8 cellular contexts compared by ENCODE assay signal in the genomic region with DNA sequence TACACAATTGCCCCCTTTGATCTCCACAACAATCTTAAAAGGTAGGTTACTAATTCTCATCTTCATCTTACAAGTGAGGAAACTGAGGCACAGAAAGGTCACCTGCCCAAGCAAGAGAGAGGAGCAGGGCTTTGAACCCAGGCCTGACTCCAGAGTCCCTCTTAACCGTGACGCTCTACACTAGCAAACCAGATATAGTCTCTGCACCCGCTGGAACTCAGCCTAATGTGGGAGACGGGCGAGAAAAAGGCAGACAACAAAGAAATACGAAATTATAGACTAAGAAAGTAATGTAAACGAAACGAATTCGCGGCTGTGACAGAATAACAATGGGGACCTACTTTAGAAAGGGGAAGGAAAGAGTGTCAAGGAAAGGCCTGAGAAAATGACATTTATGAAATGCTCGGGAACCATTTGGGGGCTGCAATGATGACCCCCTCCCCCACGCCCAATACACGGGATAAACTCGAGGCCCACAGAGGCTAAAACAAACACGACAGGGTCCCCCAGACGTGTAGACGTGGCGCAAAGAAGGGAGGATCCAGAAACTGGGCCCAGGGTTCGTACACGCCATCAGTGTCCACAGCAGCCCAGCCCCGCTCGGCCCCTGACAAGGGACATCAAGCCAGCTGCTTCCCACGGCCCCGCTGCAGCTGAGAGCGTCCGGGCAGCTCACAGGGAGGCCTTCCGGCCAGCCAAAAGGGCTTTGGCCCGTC. TPM values are rescaled to one million over a fixed set of nuclear protein-coding genes. Genes with fewer than 3 reads are reported as not detected.
DNase-seq lines count a peak whose midpoint lies in the region; ATAC-seq, FAIRE-seq and TF ChIP-seq lines count a peak whose summit lies in the region.

No MANE protein-coding gene starts in this region.

- no peaks in the 10 kb centered on the region for H3K9me3 Mint-ChIP-seq in naive thymus-derived CD8-positive, alpha-beta T cell

- peak overlapping the region; percentile 78 to 96 (median 90) for H3K27ac Mint-ChIP-seq in naive thymus-derived CD8-positive, alpha-beta T cell

- peaks cover 4 to 53% (median 40%) of the 10 kb centered on the region in 12 donors for H3K4me1 ChIP-seq in heart left ventricle

- no peaks in the 10 kb centered on the region for H3K27me3 Mint-ChIP-seq in naive thymus-derived CD8-positive, alpha-beta T cell

- POLR2A ChIA-PET in naive thymus-derived CD8-positive, alpha-beta T cell (lab: Charles Lee): interaction anchor here (0.5 to 2.2 kb wide), 7 partner anchors 17 to 650 kb away, joined by 3 to 6 read pairs (median 3); a partner anchor contains a TSS

- H3K36me3 ChIP-seq in heart left ventricle: peaks cover 0 to 15% (median 9%) of the 10 kb centered on the region in 9 donors

- TF ChIP-seq POLR2A in heart left ventricle (IDR thresholded peaks at IDR 0.05): no peak

- TF ChIP-seq CTCF in heart left ventricle (IDR thresholded peaks at IDR 0.05): no peak

- H3K4me3 ChIP-seq in heart left ventricle: peak overlapping the region; percentile 68 to 97 (median 84)

- intact Hi-C loops in heart left ventricle (cut with DNase I) (loop anchor here in 7 of 10 donors (2.0 to 10.0 kb wide), 9 partner anchors 55 to 257 kb away; a partner anchor contains a TSS), Right ventricle myocardium inferior (cut with DNase I) (loop anchor here (5.0 kb wide), 3 partner anchors 40 to 220 kb away; a partner anchor contains a TSS)

- no peaks in the 10 kb centered on the region for H3K27me3 ChIP-seq in heart left ventricle

- H3K27ac ChIP-seq in heart left ventricle: peak overlapping the region; percentile 76 to 97 (median 92)

- no peak for ATAC-seq in heart left ventricle
- ATAC-seq in Right ventricle myocardium inferior: no peak
- peak; percentile 28 for ATAC-seq in HG03064 (IDR thresholded peaks at IDR 0.05; ENCODE audit: low read depth, unreplicated experiment)
- ATAC-seq in SK-N-SH treated with all-trans-retinoic acid at 6 μM for 48 hours: peak; percentile 68
- peak; percentile 15 for ATAC-seq in naive thymus-derived CD8-positive, alpha-beta T cell

- no peaks in the 10 kb centered on the region for H3K9me3 ChIP-seq in heart left ventricle

- DNase-seq in heart left ventricle: peak in 3 of 5 donors; percentile 74 to 88 (median 83)
- no peak for DNase-seq in Right ventricle myocardium inferior (ENCODE audit: missing footprints)
- peak; percentile 18 for DNase-seq in epidermal melanocyte (ENCODE audit: insufficient read length, low spot score)
- DNase-seq in naive thymus-derived CD8-positive, alpha-beta T cell: peak in 2 of 10 donors; percentile 10 to 13
- no peak for DNase-seq in RCC 7860 (ENCODE audit: low spot score)
- no peak for DNase-seq in hippocampal formation (lab: John Stamatoyannopoulos, UW)

- H3K4me3 Mint-ChIP-seq in naive thymus-derived CD8-positive, alpha-beta T cell: peak overlapping the region; percentile 85 to 96 (median 90)

- H3K36me3 Mint-ChIP-seq in naive thymus-derived CD8-positive, alpha-beta T cell: peaks cover 0 to 15% (median 0%) of the 10 kb centered on the region in 3 donors

- FAIRE-seq in RCC 7860 (lab: Jason Lieb, UNC): no peak

- peaks cover 26 to 60% (median 51%) of the 10 kb centered on the region in 4 donors for H3K4me1 Mint-ChIP-seq in naive thymus-derived CD8-positive, alpha-beta T cell

- 0 to 1% (median 1%) methylated on average over 22 to 28 of the region's 28 CpGs for WGBS in heart left ventricle, 4 donors

TF ChIP-seq in SK-N-SH treated with all-trans-retinoic acid at 6 μM for 48 hours, 23 proteins besides CTCF, POLR2A, EP300 and RAD21 (continues in another document):
- TF ChIP-seq, protein P1, sequence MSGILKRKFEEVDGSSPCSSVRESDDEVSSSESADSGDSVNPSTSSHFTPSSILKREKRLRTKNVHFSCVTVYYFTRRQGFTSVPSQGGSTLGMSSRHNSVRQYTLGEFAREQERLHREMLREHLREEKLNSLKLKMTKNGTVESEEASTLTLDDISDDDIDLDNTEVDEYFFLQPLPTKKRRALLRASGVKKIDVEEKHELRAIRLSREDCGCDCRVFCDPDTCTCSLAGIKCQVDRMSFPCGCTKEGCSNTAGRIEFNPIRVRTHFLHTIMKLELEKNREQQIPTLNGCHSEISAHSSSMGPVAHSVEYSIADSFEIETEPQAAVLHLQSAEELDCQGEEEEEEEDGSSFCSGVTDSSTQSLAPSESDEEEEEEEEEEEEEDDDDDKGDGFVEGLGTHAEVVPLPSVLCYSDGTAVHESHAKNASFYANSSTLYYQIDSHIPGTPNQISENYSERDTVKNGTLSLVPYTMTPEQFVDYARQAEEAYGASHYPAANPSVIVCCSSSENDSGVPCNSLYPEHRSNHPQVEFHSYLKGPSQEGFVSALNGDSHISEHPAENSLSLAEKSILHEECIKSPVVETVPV (CRISPR knock-in tag; IDR thresholded peaks at IDR 0.05): no peak
- TF ChIP-seq ZNF565 (CRISPR knock-in tag; conservative IDR thresholded peaks at IDR 0.05; ENCODE audit: low read depth) (no peak), CSDC2 (CRISPR knock-in tag; IDR thresholded peaks at IDR 0.05) (no peak), OSR1 (CRISPR knock-in tag; IDR thresholded peaks at IDR 0.05) (no peak), PPARA (CRISPR knock-in tag; IDR thresholded peaks at IDR 0.05; ENCODE audit: borderline replicate concordance) (no peak), ESRRG (CRISPR knock-in tag; IDR thresholded peaks at IDR 0.05) (no peak), BACH2 (CRISPR knock-in tag; IDR thresholded peaks at IDR 0.05; ENCODE audit: borderline replicate concordance) (no peak), ZC3H10 (CRISPR knock-in tag; IDR thresholded peaks at IDR 0.05) (no peak), ISL1 (CRISPR knock-in tag; IDR thresholded peaks at IDR 0.05) (no peak), ZNF70 (CRISPR knock-in tag; IDR thresholded peaks at IDR 0.05) (no peak), GLIS3 (CRISPR knock-in tag; IDR thresholded peaks at IDR 0.05) (no peak), ZFP30 (CRISPR knock-in tag; IDR thresholded peaks at IDR 0.05) (no peak)
- TF ChIP-seq, protein P2, sequence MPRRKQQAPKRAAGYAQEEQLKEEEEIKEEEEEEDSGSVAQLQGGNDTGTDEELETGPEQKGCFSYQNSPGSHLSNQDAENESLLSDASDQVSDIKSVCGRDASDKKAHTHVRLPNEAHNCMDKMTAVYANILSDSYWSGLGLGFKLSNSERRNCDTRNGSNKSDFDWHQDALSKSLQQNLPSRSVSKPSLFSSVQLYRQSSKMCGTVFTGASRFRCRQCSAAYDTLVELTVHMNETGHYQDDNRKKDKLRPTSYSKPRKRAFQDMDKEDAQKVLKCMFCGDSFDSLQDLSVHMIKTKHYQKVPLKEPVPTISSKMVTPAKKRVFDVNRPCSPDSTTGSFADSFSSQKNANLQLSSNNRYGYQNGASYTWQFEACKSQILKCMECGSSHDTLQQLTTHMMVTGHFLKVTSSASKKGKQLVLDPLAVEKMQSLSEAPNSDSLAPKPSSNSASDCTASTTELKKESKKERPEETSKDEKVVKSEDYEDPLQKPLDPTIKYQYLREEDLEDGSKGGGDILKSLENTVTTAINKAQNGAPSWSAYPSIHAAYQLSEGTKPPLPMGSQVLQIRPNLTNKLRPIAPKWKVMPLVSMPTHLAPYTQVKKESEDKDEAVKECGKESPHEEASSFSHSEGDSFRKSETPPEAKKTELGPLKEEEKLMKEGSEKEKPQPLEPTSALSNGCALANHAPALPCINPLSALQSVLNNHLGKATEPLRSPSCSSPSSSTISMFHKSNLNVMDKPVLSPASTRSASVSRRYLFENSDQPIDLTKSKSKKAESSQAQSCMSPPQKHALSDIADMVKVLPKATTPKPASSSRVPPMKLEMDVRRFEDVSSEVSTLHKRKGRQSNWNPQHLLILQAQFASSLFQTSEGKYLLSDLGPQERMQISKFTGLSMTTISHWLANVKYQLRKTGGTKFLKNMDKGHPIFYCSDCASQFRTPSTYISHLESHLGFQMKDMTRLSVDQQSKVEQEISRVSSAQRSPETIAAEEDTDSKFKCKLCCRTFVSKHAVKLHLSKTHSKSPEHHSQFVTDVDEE (CRISPR knock-in tag; IDR thresholded peaks at IDR 0.05): no peak
- TF ChIP-seq, protein P3, sequence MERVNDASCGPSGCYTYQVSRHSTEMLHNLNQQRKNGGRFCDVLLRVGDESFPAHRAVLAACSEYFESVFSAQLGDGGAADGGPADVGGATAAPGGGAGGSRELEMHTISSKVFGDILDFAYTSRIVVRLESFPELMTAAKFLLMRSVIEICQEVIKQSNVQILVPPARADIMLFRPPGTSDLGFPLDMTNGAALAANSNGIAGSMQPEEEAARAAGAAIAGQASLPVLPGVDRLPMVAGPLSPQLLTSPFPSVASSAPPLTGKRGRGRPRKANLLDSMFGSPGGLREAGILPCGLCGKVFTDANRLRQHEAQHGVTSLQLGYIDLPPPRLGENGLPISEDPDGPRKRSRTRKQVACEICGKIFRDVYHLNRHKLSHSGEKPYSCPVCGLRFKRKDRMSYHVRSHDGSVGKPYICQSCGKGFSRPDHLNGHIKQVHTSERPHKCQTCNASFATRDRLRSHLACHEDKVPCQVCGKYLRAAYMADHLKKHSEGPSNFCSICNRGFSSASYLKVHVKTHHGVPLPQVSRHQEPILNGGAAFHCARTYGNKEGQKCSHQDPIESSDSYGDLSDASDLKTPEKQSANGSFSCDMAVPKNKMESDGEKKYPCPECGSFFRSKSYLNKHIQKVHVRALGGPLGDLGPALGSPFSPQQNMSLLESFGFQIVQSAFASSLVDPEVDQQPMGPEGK (CRISPR knock-in tag; IDR thresholded peaks at IDR 0.05; ENCODE audit: borderline replicate concordance): no peak
- TF ChIP-seq, protein P4, sequence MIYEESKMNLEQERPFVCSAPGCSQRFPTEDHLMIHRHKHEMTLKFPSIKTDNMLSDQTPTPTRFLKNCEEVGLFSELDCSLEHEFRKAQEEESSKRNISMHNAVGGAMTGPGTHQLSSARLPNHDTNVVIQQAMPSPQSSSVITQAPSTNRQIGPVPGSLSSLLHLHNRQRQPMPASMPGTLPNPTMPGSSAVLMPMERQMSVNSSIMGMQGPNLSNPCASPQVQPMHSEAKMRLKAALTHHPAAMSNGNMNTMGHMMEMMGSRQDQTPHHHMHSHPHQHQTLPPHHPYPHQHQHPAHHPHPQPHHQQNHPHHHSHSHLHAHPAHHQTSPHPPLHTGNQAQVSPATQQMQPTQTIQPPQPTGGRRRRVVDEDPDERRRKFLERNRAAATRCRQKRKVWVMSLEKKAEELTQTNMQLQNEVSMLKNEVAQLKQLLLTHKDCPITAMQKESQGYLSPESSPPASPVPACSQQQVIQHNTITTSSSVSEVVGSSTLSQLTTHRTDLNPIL (CRISPR knock-in tag; IDR thresholded peaks at IDR 0.05; ENCODE audit: low read depth): no peak

RNA-seq across cellular contexts. Expression of a gene that starts 0.6 kb away (rescaled TPM):
- total RNA-seq in heart left ventricle (10 to 100 TPM; 31.5 to 51.8 (median 38.6) TPM), Right ventricle myocardium inferior (35.3 TPM)
- polyA plus RNA-seq in heart left ventricle: 10 to 100 TPM; 21.2 to 42.7 TPM
- 10 to 100 TPM; 75.4 to 77.6 TPM for total RNA-seq in naive thymus-derived CD8-positive, alpha-beta T cell
- polyA plus RNA-seq in naive thymus-derived CD8-positive, alpha-beta T cell: 10 to 100 TPM; 54.7 to 57.8 (median 56.5) TPM

RNA-seq across cellular contexts. Expression of a gene that starts 55.2 kb away (rescaled TPM):
- total RNA-seq in heart left ventricle (10 to 100 TPM in 8 of 9 donors, 1 to 10 TPM in 1; 9.5 to 30.3 (median 14.4) TPM), Right ventricle myocardium inferior (12.7 TPM)
- polyA plus RNA-seq in heart left ventricle: 10 to 100 TPM in 1 of 2 donors, 1 to 10 TPM in 1; 6.0 to 29.7 TPM
- total RNA-seq in naive thymus-derived CD8-positive, alpha-beta T cell: 10 to 100 TPM; 24.2 to 24.8 TPM
- polyA plus RNA-seq in naive thymus-derived CD8-positive, alpha-beta T cell: 10 to 100 TPM; 35.2 to 38.2 (median 37.6) TPM

Comparison
In these comparisons a context has a peak if more than half of its experiments do, and no peak if none do; other contexts are left out.
1. DNase-seq: peak in heart left ventricle (3 of 5) and epidermal melanocyte (single experiment); none in Right ventricle myocardium inferior (single experiment), RCC 7860 (single experiment) and hippocampal formation (0 of 2).
2. ATAC-seq: peak in HG03064 (single experiment), SK-N-SH treated with all-trans-retinoic acid at 6 μM for 48 hours (single experiment) and naive thymus-derived CD8-positive, alpha-beta T cell (2 of 2); none in heart left ventricle (0 of 4) and Right ventricle myocardium inferior (single experiment).